In genomic region chr5:170843870-170844269, GRCh38 we compare ENCODE assay signal across 22 cellular contexts.
DNase-seq lines count a peak whose midpoint lies in the region; ATAC-seq lines count a peak whose summit lies in the region.
"Had no signal": no experiment of that assay in that cellular context is flagged by ENCODE, and none has a peak within 500 bp of the region (broad histone marks: within the 10 kb centered on the region; RNA-seq: fewer than 3 reads in every experiment).

No MANE protein-coding gene starts in this region.

- ATAC-seq in GM18867 (IDR thresholded peaks at IDR 0.05; ENCODE audit: unreplicated experiment) = peak; percentile 82
- peak; percentile 86 for ATAC-seq in GM21526 (IDR thresholded peaks at IDR 0.05; ENCODE audit: low FRiP score, unreplicated experiment)
- peak; percentile 58 for ATAC-seq in HG03469 (IDR thresholded peaks at IDR 0.05; ENCODE audit: unreplicated experiment)
- ATAC-seq in GM19395 (IDR thresholded peaks at IDR 0.05; ENCODE audit: unreplicated experiment) = no peak
- ATAC-seq: CD8-positive, alpha-beta T cell; Right ventricle myocardium inferior; SK-N-SH treated with all-trans-retinoic acid at 6 μM for 48 hours; T-helper 17 cell had no signal

- DNase-seq in LoVo (ENCODE audit: low spot score) (no peak), NCI-H1417 treated with DMSO at 0.1 percent for 48 hours (lab: John Stamatoyannopoulos, UW) (no peak)
- DNase-seq in activated CD4-positive, CD25-positive, alpha-beta regulatory T cell treated with anti-CD3 and anti-CD28 coated beads, Interleukin-2, amount 50 U/mL, for 72 hours = no peak
- DNase-seq: CD8-positive, alpha-beta T cell; DND-41; HCEC 1CT; NCI-H1092 treated with DMSO at 0.1 percent for 48 hours; NCI-H1436 treated with DMSO at 0.1 percent for 48 hours; NCI-H1930; NCI-H2107; NCI-H524; NCI-H748 treated with DMSO at 0.1 percent for 48 hours; PC-9; SJCRH30; T-helper 17 cell; T1000 had no signal
